ENCODE assay signal across 18 cellular contexts in the genomic region with DNA sequence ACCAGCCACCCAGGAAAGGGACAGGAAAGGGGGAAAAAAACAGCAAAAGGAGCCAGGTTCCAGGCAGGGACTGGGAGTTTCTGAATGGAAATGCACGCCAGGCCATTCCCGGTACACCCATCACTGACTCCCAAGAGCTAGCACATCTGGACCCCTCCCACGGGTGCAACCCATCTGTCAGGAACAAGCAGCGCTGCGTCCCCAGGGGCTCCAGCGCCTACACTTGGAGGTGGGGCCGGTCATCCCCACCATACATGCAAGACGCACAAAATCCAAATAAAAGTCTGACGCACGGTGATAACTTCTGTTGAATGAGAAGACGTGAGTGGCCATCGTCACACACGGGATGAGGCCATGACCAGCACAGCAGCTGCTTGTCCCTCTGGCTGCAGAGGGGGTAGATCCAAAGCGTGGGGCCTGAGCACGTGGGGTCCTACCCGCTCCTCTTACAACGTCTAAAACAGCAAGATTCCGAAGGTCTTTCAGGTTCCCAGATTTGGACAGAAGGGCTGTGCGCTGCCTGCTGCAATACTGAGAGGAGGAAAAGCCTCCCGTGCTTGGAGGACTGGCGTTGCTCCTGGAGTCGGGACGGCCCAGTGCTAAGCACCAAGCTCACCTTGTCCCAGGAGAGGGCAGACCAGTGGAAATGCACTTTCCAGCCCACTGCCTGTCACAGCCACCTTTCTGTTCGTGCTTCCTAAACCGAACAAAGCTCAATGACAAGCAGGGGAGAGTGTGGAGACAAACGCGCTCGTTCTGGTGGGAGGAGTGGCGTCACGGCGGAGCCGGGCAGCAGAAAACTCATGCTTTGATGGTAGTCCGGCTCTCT.
DNase-seq lines count a peak whose midpoint lies in the region; ATAC-seq and TF ChIP-seq lines count a peak whose summit lies in the region.
"Had no signal": no experiment of that assay in that cellular context is flagged by ENCODE, and none has a peak within 500 bp of the region (broad histone marks: within the 10 kb centered on the region; RNA-seq: fewer than 3 reads in every experiment).

No MANE protein-coding gene starts in this region.

- dilution Hi-C loops in IMR-90 (cut with HindIII; ENCODE audit: low sequenced_read_pairs, unreplicated experiment) = no loop called here

- no peaks in the 10 kb centered on the region for H3K79me1 ChIP-seq in IMR-90 (ENCODE audit: low read depth in 1 of 2, low read length in 2 of 2)

- CTCF ChIA-PET in IMR-90 (lab: Yijun Ruan, JAX) = no interaction called here

- BruUV-seq in IMR-90 (replicated peaks; lab: Mats Ljungman, UMichigan) = no TSS peak

- H3K4ac ChIP-seq in IMR-90 (ENCODE audit: low read depth, low read length) = no peak overlapping the region

- WGBS in IMR-90 (ENCODE audit: extremely low coverage in 2 of 2, insufficient read length in 1 of 2), 2 experiments = 93% methylated on average over 14 of the region's 33 CpGs; no CpG with 5 or more reads in 1 of the 2 experiments
- 76 to 89% (median 83%) methylated on average over 32 to 33 of the region's 33 CpGs for WGBS in heart left ventricle, 4 donors
- 93 to 97% (median 96%) methylated on average over 28 to 33 of the region's 33 CpGs for WGBS in spleen, 5 donors

- H4K20me1 ChIP-seq in IMR-90 (ENCODE audit: insufficient read depth, low read length) = no peaks in the 10 kb centered on the region

- no peaks in the 10 kb centered on the region for H3K9me3 ChIP-seq in IMR-90 (ENCODE audit: control insufficient read depth, insufficient read depth, low read length)
- no peaks in the 10 kb centered on the region for H3K9me3 ChIP-seq in heart left ventricle
- H3K9me3 ChIP-seq in muscle layer of colon (ENCODE audit: low read length) = no peaks in the 10 kb centered on the region
- no peaks in the 10 kb centered on the region for H3K9me3 ChIP-seq in spleen
- no peaks in the 10 kb centered on the region for H3K9me3 ChIP-seq in breast epithelium
- H3K9me3 ChIP-seq in lower lobe of right lung = no peaks in the 10 kb centered on the region
- H3K9me3 ChIP-seq: A549 had no signal

- H3K18ac ChIP-seq in IMR-90 (ENCODE audit: low read depth, low read length) = no peak overlapping the region

- H2AK5ac ChIP-seq in IMR-90 (ENCODE audit: low read depth, low read length) = no peak overlapping the region

- H4K5ac ChIP-seq in IMR-90 (ENCODE audit: low read depth, low read length) = no peak overlapping the region

- no peaks in the 10 kb centered on the region for H3K27me3 ChIP-seq in IMR-90 (ENCODE audit: control insufficient read depth, insufficient read depth, low read length)
- H3K27me3 ChIP-seq in heart left ventricle = no peaks in the 10 kb centered on the region
- no peaks in the 10 kb centered on the region for H3K27me3 ChIP-seq in muscle layer of colon (ENCODE audit: control insufficient read depth in 1 of 2, insufficient read depth in 2 of 2, low read length in 2 of 2)
- H3K27me3 ChIP-seq in spleen (replicated peaks in 1 of 7) = no peaks in the 10 kb centered on the region
- H3K27me3 ChIP-seq in breast epithelium = no peaks in the 10 kb centered on the region
- H3K27me3 ChIP-seq in lower lobe of right lung (ENCODE audit: low read depth) = no peaks in the 10 kb centered on the region

- H3K4me2 ChIP-seq in IMR-90 (ENCODE audit: low read depth, low read length) = no peak overlapping the region
- H3K4me2 ChIP-seq: A549 had no signal

- no peak overlapping the region for H3K23ac ChIP-seq in IMR-90 (ENCODE audit: low read depth, low read length)

- 0 out of 2 replicates have a peak, but pooled peaks cover 5% of the 10 kb centered on the region for H3K9me1 ChIP-seq in IMR-90 (ENCODE audit: insufficient read depth, low read length)

- POLR2A ChIA-PET in IMR-90 (lab: Charles Lee; ENCODE audit: unreplicated experiment) = no interaction called here

- no peak for TF ChIP-seq RAD21 in IMR-90 (IDR thresholded peaks at IDR 0.05; ENCODE audit: low read length)

- TF ChIP-seq CTCF in IMR-90 (conservative IDR thresholded peaks at IDR 0.05; ENCODE audit: low read depth, low read length) (no peak), heart left ventricle (IDR thresholded peaks at IDR 0.05) (no peak), spleen (IDR thresholded peaks at IDR 0.05 in 8 of 11, conservative IDR thresholded peaks at IDR 0.05 in 3 of 11) (no peak), breast epithelium (IDR thresholded peaks at IDR 0.05) (no peak), lower lobe of right lung (IDR thresholded peaks at IDR 0.05) (no peak)

- no peak overlapping the region for H2BK5ac ChIP-seq in IMR-90 (ENCODE audit: low read depth, low read length, poor library complexity, severe bottlenecking)

- no peak overlapping the region for H3K4me3 ChIP-seq in IMR-90 (ENCODE audit: insufficient read depth, low read depth, low read length)
- H3K4me3 ChIP-seq in heart left ventricle = no peak overlapping the region
- H3K4me3 ChIP-seq in muscle layer of colon (ENCODE audit: low read depth in 1 of 2, low read length in 2 of 2) = no peak overlapping the region
- no peak overlapping the region for H3K4me3 ChIP-seq in spleen
- H3K4me3 ChIP-seq in breast epithelium = no peak overlapping the region
- H3K4me3 ChIP-seq in lower lobe of right lung = no peak overlapping the region
- H3K4me3 ChIP-seq: A549 had no signal

- no peak overlapping the region for H3K56ac ChIP-seq in IMR-90 (ENCODE audit: extremely low read depth, insufficient read depth, low read length)

- intact Hi-C loops in IMR-90 (cut with micrococcal nuclease) = no loop called here
- intact Hi-C loops in heart left ventricle (cut with DNase I) = no loop called here
- intact Hi-C loops in spleen (cut with DNase I; ENCODE audit: low total_unique reads) = no loop called here
- intact Hi-C loops in breast epithelium (cut with DNase I; ENCODE audit: low total_unique reads) = no loop called here
- intact Hi-C loops in lower lobe of right lung (cut with DNase I) = no loop called here

- no peak overlapping the region for H4K91ac ChIP-seq in IMR-90 (ENCODE audit: insufficient read depth, low read depth, low read length)

- no peak overlapping the region for H3K14ac ChIP-seq in IMR-90 (replicated peaks; ENCODE audit: low read depth, low read length)

- H3K27ac ChIP-seq in IMR-90 (ENCODE audit: insufficient read depth, low read length) = no peak overlapping the region
- H3K27ac ChIP-seq in heart left ventricle = peak overlapping the region in 8 of 12 donors; percentile 10 to 84 (median 50)
- peak overlapping the region; percentile 36 for H3K27ac ChIP-seq in muscle layer of colon (ENCODE audit: low read depth, low read length)
- H3K27ac ChIP-seq in spleen = no peak overlapping the region
- no peak overlapping the region for H3K27ac ChIP-seq in breast epithelium
- no peak overlapping the region for H3K27ac ChIP-seq in lower lobe of right lung
- H3K27ac ChIP-seq: A549 had no signal

- H3K36me3 ChIP-seq in IMR-90 (ENCODE audit: control insufficient read depth, insufficient read depth, low read length) (peaks cover 10% of the 10 kb centered on the region), heart left ventricle (peaks cover 0 to 29% (median 13%) of the 10 kb centered on the region in 9 donors), muscle layer of colon (ENCODE audit: insufficient read depth, low read length) (peaks cover 15% of the 10 kb centered on the region), spleen (peaks cover 0 to 63% (median 14%) of the 10 kb centered on the region in 6 donors), breast epithelium (no peaks in the 10 kb centered on the region), lower lobe of right lung (peaks cover 23% of the 10 kb centered on the region)

- DNase-seq in IMR-90 (no peak), heart left ventricle (no peak), spleen (peak; percentile 68), breast epithelium (ENCODE audit: low spot score in 2 of 2) (no peak), lower lobe of right lung (no peak)
- DNase-seq: CD4-positive, alpha-beta memory T cell; DMS153; GF-D8; GOT3; KBM-7; NCI-H1417; NCI-H187; NCI-H2227 treated with DMSO at 0.1 percent for 48 hours; NCI-H510A treated with DMSO at 0.1 percent for 48 hours; NCI-H82 had no signal

- no peak overlapping the region for H4K8ac ChIP-seq in IMR-90 (ENCODE audit: low read depth in 2 of 2, low read length in 2 of 2)

- no peak overlapping the region for H2BK15ac ChIP-seq in IMR-90 (ENCODE audit: low read depth, low read length)

- TF ChIP-seq POLR2A in IMR-90 (IDR thresholded peaks at IDR 0.05; ENCODE audit: low read depth, low read length) (no peak), heart left ventricle (IDR thresholded peaks at IDR 0.05) (no peak), spleen (IDR thresholded peaks at IDR 0.05) (no peak), breast epithelium (IDR thresholded peaks at IDR 0.05) (no peak)

- H2BK20ac ChIP-seq in IMR-90 (ENCODE audit: low read depth, low read length) = no peak overlapping the region

- H3K9ac ChIP-seq in IMR-90 (ENCODE audit: low read depth, low read length) = no peak overlapping the region
- no peak overlapping the region for H3K9ac ChIP-seq in muscle layer of colon (ENCODE audit: low read length)

- ATAC-seq in IMR-90 (ENCODE audit: low read depth) (no peak), heart left ventricle (peak in 1 of 4 donors; percentile 1), GM21723 (IDR thresholded peaks at IDR 0.05; ENCODE audit: unreplicated experiment) (no peak), lower lobe of right lung (no peak)
- ATAC-seq: A549 had no signal

- H2AK9ac ChIP-seq in IMR-90 (replicated peaks; ENCODE audit: low read depth, low read length, poor library complexity) = peak overlapping the region; percentile 62

- H3K4me1 ChIP-seq in IMR-90 (ENCODE audit: control insufficient read depth, insufficient read depth, low read length) (no peaks in the 10 kb centered on the region), heart left ventricle (peaks cover 0 to 82% (median 30%) of the 10 kb centered on the region in 12 donors), muscle layer of colon (ENCODE audit: insufficient read depth, low read length) (peaks cover 50% of the 10 kb centered on the region), spleen (peaks cover 0 to 26% (median 8%) of the 10 kb centered on the region in 6 donors), breast epithelium (peaks cover 14% of the 10 kb centered on the region in 2 donors), lower lobe of right lung (peaks cover 6% of the 10 kb centered on the region)
- H3K4me1 ChIP-seq: A549 had no signal

- H2BK120ac ChIP-seq in IMR-90 (ENCODE audit: low read depth, low read length) = no peak overlapping the region

- in situ Hi-C loops in IMR-90 (cut with MboI; ENCODE audit: low sequenced_read_pairs) = no loop called here

- H2AFZ ChIP-seq in IMR-90 (replicated peaks; ENCODE audit: low read length, poor library complexity) = no peak overlapping the region

TF ChIP-seq in IMR-90, 13 proteins besides CTCF, POLR2A, EP300 and RAD21:
- TF ChIP-seq RFX5 (IDR thresholded peaks at IDR 0.05; ENCODE audit: low read depth, low read length) (no peak), CEBPB (IDR thresholded peaks at IDR 0.05; ENCODE audit: low read depth, low read length) (no peak), MXI1 (IDR thresholded peaks at IDR 0.05; ENCODE audit: borderline replicate concordance, low read depth, low read length) (no peak)
TF ChIP-seq in IMR-90: peak in this region for 0.

Comparison
In these comparisons a context has a peak if more than half of its experiments do, and no peak if none do; other contexts are left out.
1. H3K27ac ChIP-seq: peak in heart left ventricle (8 of 12) and muscle layer of colon (single experiment); none in IMR-90 (single experiment), spleen (0 of 8), breast epithelium (0 of 2) and lower lobe of right lung (single experiment).